18 cellular contexts compared by ENCODE assay signal in the genomic region with DNA sequence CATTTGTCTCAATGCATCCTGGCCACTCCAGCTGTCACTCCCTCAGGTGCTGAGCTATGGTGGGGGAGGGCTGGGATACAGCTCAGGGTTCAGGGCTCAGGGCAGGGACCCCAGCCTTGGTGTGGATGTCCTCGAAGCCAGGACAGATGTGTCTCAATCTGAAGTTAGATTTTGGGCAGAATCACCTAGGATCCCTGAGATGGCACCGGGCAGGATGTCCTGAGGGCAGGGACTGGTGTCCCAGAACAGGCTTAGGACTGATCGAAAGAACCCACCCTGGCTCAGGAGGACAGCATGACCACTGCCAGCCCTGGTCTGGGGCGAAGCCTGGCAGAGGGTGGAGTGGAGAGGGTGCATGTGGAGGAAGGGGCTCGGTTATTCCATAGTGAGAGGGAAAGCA.
DNase-seq lines count a peak whose midpoint lies in the region; ATAC-seq and TF ChIP-seq lines count a peak whose summit lies in the region.
"Had no signal": no experiment of that assay in that cellular context is flagged by ENCODE, and none has a peak within 500 bp of the region (broad histone marks: within the 10 kb centered on the region; RNA-seq: fewer than 3 reads in every experiment).

No MANE protein-coding gene starts in this region.

- H3K27ac Mint-ChIP-seq in dendritic cell treated with granulocyte-macrophage colony-stimulating factor and Interleukin-4, amounts not matched to agents 40 ng/mL and 50 ng/mL, for 4 days = peak overlapping the region; percentile 31
- H3K27ac Mint-ChIP-seq: B cell; CD4-positive, alpha-beta T cell; CD8-positive, alpha-beta T cell had no signal

- H3K9me3 ChIP-seq in osteoblast (ENCODE audit: low read depth, low read length) = no peaks in the 10 kb centered on the region
- H3K9me3 ChIP-seq: A549; BLaER1 treated with 17β-estradiol and CSF1 and Interleukin-3, amounts not matched to agents 10 nM and 100 nM; Caco-2 had no signal

- H3K27ac ChIP-seq in osteoblast (ENCODE audit: low read depth, low read length) = no peak overlapping the region
- H3K27ac ChIP-seq: 22Rv1; A549; BLaER1 treated with 17β-estradiol and CSF1 and Interleukin-3, amounts not matched to agents 10 nM and 100 nM; C4-2B had no signal

- no peak for TF ChIP-seq CTCF in osteoblast (IDR thresholded peaks at IDR 0.05; ENCODE audit: extremely low read depth, low read depth, low read length)

- H3K27me3 ChIP-seq in osteoblast (ENCODE audit: insufficient read depth, low read length) = peaks cover 27% of the 10 kb centered on the region
- H3K27me3 ChIP-seq: BLaER1 treated with 17β-estradiol and CSF1 and Interleukin-3, amounts not matched to agents 10 nM and 100 nM had no signal

- intact Hi-C loops in dendritic cell treated with granulocyte-macrophage colony-stimulating factor and Interleukin-4, amounts not matched to agents 40 ng/mL and 50 ng/mL, for 4 days (cut with micrococcal nuclease) = no loop called here

- no peaks in the 10 kb centered on the region for H3K79me2 ChIP-seq in osteoblast (ENCODE audit: insufficient read depth, low read length)

- no peak overlapping the region for H2AFZ ChIP-seq in osteoblast (ENCODE audit: low read length)

- H3K27me3 Mint-ChIP-seq in dendritic cell treated with granulocyte-macrophage colony-stimulating factor and Interleukin-4, amounts not matched to agents 40 ng/mL and 50 ng/mL, for 4 days = peaks cover 9% of the 10 kb centered on the region

- no peak overlapping the region for H3K4me3 Mint-ChIP-seq in dendritic cell treated with granulocyte-macrophage colony-stimulating factor and Interleukin-4, amounts not matched to agents 40 ng/mL and 50 ng/mL, for 4 days
- H3K4me3 Mint-ChIP-seq: B cell; CD4-positive, alpha-beta T cell; CD8-positive, alpha-beta T cell had no signal

- H3K4me1 Mint-ChIP-seq in dendritic cell treated with granulocyte-macrophage colony-stimulating factor and Interleukin-4, amounts not matched to agents 40 ng/mL and 50 ng/mL, for 4 days (ENCODE audit: low read depth) = peaks cover 35% of the 10 kb centered on the region

- ATAC-seq in HG03175 (IDR thresholded peaks at IDR 0.05; ENCODE audit: unreplicated experiment) = no peak
- ATAC-seq: A549; CD8-positive, alpha-beta T cell; GM12878 had no signal

- H3K4me3 ChIP-seq in osteoblast (ENCODE audit: insufficient read depth, low read length) = no peak overlapping the region
- H3K4me3 ChIP-seq: A549; BLaER1 treated with 17β-estradiol and CSF1 and Interleukin-3, amounts not matched to agents 10 nM and 100 nM; GM12878 had no signal

- no peaks in the 10 kb centered on the region for H3K9me3 Mint-ChIP-seq in dendritic cell treated with granulocyte-macrophage colony-stimulating factor and Interleukin-4, amounts not matched to agents 40 ng/mL and 50 ng/mL, for 4 days
- H3K9me3 Mint-ChIP-seq: CD4-positive, alpha-beta T cell; CD8-positive, alpha-beta T cell had no signal

- H3K4me1 ChIP-seq in osteoblast (ENCODE audit: insufficient read depth, low read length) = no peaks in the 10 kb centered on the region
- H3K4me1 ChIP-seq: A549, Caco-2 had no signal

- H4K20me1 ChIP-seq in osteoblast (ENCODE audit: insufficient read depth, low read length) = no peaks in the 10 kb centered on the region
- H4K20me1 ChIP-seq: BLaER1 treated with 17β-estradiol and CSF1 and Interleukin-3, amounts not matched to agents 10 nM and 100 nM had no signal

- peak; percentile 14 for DNase-seq in NCI-H82 (lab: John Stamatoyannopoulos, UW)
- DNase-seq in NCI-H82 treated with DMSO at 0.1 percent for 48 hours (lab: John Stamatoyannopoulos, UW; ENCODE audit: unreplicated experiment) = no peak
- peak; percentile 76 for DNase-seq in osteoblast (ENCODE audit: insufficient read length, low spot score, missing footprints)
- no peak for DNase-seq in GM03348 (ENCODE audit: low spot score)
- DNase-seq: AML-193; Caco-2; Calu3; CD4-positive, alpha-beta T cell; CD8-positive, alpha-beta T cell; GF-D8 had no signal

- H3K36me3 ChIP-seq in osteoblast (ENCODE audit: insufficient read depth, low read length) = no peaks in the 10 kb centered on the region
- H3K36me3 ChIP-seq: BLaER1 treated with 17β-estradiol and CSF1 and Interleukin-3, amounts not matched to agents 10 nM and 100 nM had no signal

- no peak overlapping the region for H3K4me2 ChIP-seq in osteoblast (ENCODE audit: insufficient read depth, low read length)
- H3K4me2 ChIP-seq: A549; BLaER1 treated with 17β-estradiol and CSF1 and Interleukin-3, amounts not matched to agents 10 nM and 100 nM had no signal

- no peaks in the 10 kb centered on the region for H3K36me3 Mint-ChIP-seq in dendritic cell treated with granulocyte-macrophage colony-stimulating factor and Interleukin-4, amounts not matched to agents 40 ng/mL and 50 ng/mL, for 4 days (ENCODE audit: low read depth)
- H3K36me3 Mint-ChIP-seq: CD8-positive, alpha-beta T cell had no signal

Comparison
In these comparisons a context has a peak if more than half of its experiments do, and no peak if none do; other contexts are left out.
1. DNase-seq: peak in NCI-H82 (single experiment) and osteoblast (single experiment); none in NCI-H82 treated with DMSO at 0.1 percent for 48 hours (single experiment) and GM03348 (single experiment).